Comparison of ENCODE assay signal across 11 cellular contexts in the genomic region with DNA sequence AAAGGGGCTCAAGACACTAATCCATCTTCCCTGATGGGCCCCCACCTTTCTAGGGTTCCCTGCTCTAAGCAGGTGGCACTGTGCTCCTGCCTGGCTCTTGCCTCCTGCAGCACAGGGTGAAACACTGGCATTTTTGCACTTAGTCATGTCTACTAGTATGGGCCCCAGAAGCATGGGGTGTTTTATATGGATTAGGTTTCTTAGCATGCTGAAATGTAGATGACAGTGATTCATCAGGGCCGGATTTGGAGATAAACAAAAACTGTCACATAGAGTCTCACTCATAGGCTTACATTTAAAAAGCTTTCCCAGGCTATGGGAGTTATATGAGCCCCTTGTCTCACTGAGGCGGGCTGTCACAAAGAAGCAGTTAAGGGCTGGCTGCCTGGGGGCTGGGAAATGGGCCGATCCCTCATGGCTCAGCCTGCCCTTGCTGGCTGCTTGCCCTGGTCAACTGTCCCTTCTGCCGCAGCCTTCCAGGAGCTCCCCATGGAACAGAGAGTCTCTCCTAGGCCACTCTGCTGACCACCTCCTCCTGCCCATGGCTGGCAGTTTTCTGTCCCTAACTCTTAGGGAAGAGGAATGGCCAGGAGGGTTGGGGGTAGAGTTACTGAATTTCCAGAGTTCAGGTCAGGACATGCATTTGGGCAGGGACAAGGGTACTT. TPM values are rescaled to one million over a fixed set of nuclear protein-coding genes. Genes with fewer than 3 reads are reported as not detected.
DNase-seq lines count a peak whose midpoint lies in the region; ATAC-seq and TF ChIP-seq lines count a peak whose summit lies in the region.
"Had no signal": no experiment of that assay in that cellular context is flagged by ENCODE, and none has a peak within 500 bp of the region (broad histone marks: within the 10 kb centered on the region; RNA-seq: fewer than 3 reads in every experiment).

No MANE protein-coding gene starts in this region.

- H3K36me3 ChIP-seq in mammary epithelial cell (ENCODE audit: insufficient read depth, low read length), result peaks cover 2% of the 10 kb centered on the region

- peak overlapping the region; percentile 58 for H3K27ac ChIP-seq in mammary epithelial cell (ENCODE audit: insufficient read depth, low read depth, low read length)

- H3K9me3 ChIP-seq in mammary epithelial cell (replicated peaks; ENCODE audit: insufficient read depth, low read length), result no peaks in the 10 kb centered on the region

- H3K4me1 ChIP-seq in mammary epithelial cell (ENCODE audit: insufficient read depth, low read length), result peaks cover 52% of the 10 kb centered on the region

- peak overlapping the region; percentile 77 for H3K4me2 ChIP-seq in mammary epithelial cell (ENCODE audit: insufficient read depth, low read depth, low read length)

- WGBS in mammary epithelial cell (ENCODE audit: low coverage, missing lambda C conversion rate), result 32% methylated on average over 4 of the region's 4 CpGs

- BruUV-seq in mammary epithelial cell (replicated peaks; lab: Mats Ljungman, UMichigan), result no TSS peak

- H3K79me2 ChIP-seq in mammary epithelial cell (ENCODE audit: insufficient read depth, low read length), result peaks cover 99% of the 10 kb centered on the region

- DNase-seq in AG08396 (ENCODE audit: low spot score), result peak; percentile 58
- DNase-seq in HT1080 (ENCODE audit: low read depth), result peak; percentile 92
- DNase-seq in mammary epithelial cell, result peak; percentile 78
- DNase-seq in medulla oblongata (ENCODE audit: extremely low spot score), result peak; percentile 70
- no peak for DNase-seq in iPS-NIHi11 (ENCODE audit: low spot score)
- DNase-seq in NCI-H2171 (lab: John Stamatoyannopoulos, UW), result no peak
- DNase-seq: activated CD4-positive, alpha-beta T cell treated with anti-CD3 and anti-CD28 coated beads, Interleukin-2, amount 50 U/mL, for 1 hour; effector CD8-positive, alpha-beta T cell; NCI-H69 had no signal

- in situ Hi-C loops in mammary epithelial cell (cut with MboI; ENCODE audit: low sequenced_read_pairs in 2 of 2), result no loop called here

- CTCF ChIA-PET in mammary epithelial cell (lab: Charles Lee; ENCODE audit: low non-redundant PET), result no interaction called here

- peak overlapping the region; percentile 42 for H3K9ac ChIP-seq in mammary epithelial cell (ENCODE audit: insufficient read depth, low read length)

- H2AFZ ChIP-seq in mammary epithelial cell (ENCODE audit: low read depth, low read length), result no peak overlapping the region

- H3K4me3 ChIP-seq in mammary epithelial cell (replicated peaks in 1 of 3; ENCODE audit: insufficient read depth in 1 of 3, low read depth in 2 of 3, low read length in 3 of 3), result no peak overlapping the region

- H3K27me3 ChIP-seq in mammary epithelial cell (ENCODE audit: insufficient read depth, low read length), result no peaks in the 10 kb centered on the region

- ATAC-seq in GM21529 (IDR thresholded peaks at IDR 0.05; ENCODE audit: unreplicated experiment) (no peak), HG03025 (IDR thresholded peaks at IDR 0.05; ENCODE audit: low FRiP score, unreplicated experiment) (no peak)

- no peaks in the 10 kb centered on the region for H4K20me1 ChIP-seq in mammary epithelial cell (ENCODE audit: insufficient read depth, low read length)

- intact Hi-C loops in mammary epithelial cell (cut with micrococcal nuclease), result no loop called here

- dilution Hi-C loops in mammary epithelial cell (cut with HindIII; ENCODE audit: low sequenced_read_pairs), result no loop called here

- TF ChIP-seq CTCF in mammary epithelial cell (conservative IDR thresholded peaks at IDR 0.05 in 1 of 2, IDR thresholded peaks at IDR 0.05 in 1 of 2; ENCODE audit: extremely low read depth in 1 of 2, insufficient read depth in 1 of 2, low read depth in 1 of 2, low read length in 2 of 2), result no peak

RNA-seq across cellular contexts. Expression of gene GALNT2, which starts 6.5 kb away (rescaled TPM):
- total RNA-seq in HT1080 (2014; rRNA removed; shearing (Covaris generic)), result 58.9 and 67.0 TPM in 2 replicates
- polyA plus RNA-seq in HT1080 (2015; cell fraction: cytosol; rRNA removed), result 200 and 219 TPM in 2 replicates
- polyA plus RNA-seq in HT1080 (2015; cell fraction: nucleus; rRNA removed), result 287 and 307 TPM in 2 replicates
- total RNA-seq in mammary epithelial cell, result 100 to 1,000 TPM; 117 to 125 TPM
- 93.3 TPM for polyA plus RNA-seq in mammary epithelial cell
- 83.5 TPM for polyA minus RNA-seq in mammary epithelial cell

Comparison
In these comparisons a context has a peak if more than half of its experiments do, and no peak if none do; other contexts are left out.
1. DNase-seq: peak in AG08396 (single experiment), HT1080 (single experiment), mammary epithelial cell (single experiment) and medulla oblongata (single experiment); none in iPS-NIHi11 (single experiment) and NCI-H2171 (single experiment).